ENCODE assay signal across 11 cellular contexts in genomic region chr14:45810152-45810872, GRCh38.
DNase-seq lines count a peak whose midpoint lies in the region; ATAC-seq and TF ChIP-seq lines count a peak whose summit lies in the region.
"Had no signal": no experiment of that assay in that cellular context is flagged by ENCODE, and none has a peak within 500 bp of the region (broad histone marks: within the 10 kb centered on the region; RNA-seq: fewer than 3 reads in every experiment).

No MANE protein-coding gene starts in this region.

- no peak overlapping the region for H2BK15ac ChIP-seq in mesendoderm (replicated peaks; ENCODE audit: low read depth)

- no peak overlapping the region for H3K23ac ChIP-seq in mesendoderm (ENCODE audit: low read length)

- no peak overlapping the region for H2BK5ac ChIP-seq in mesendoderm (ENCODE audit: low read length)

- H3K4ac ChIP-seq in mesendoderm (ENCODE audit: low read depth, low read length) = no peak overlapping the region

- H3K4me3 ChIP-seq in HFF-Myc (replicated peaks; ENCODE audit: low read depth, low read length) = no peak overlapping the region
- H3K4me3 ChIP-seq in mesendoderm (ENCODE audit: low read length) = no peak overlapping the region
- H3K4me3 ChIP-seq: right lobe of liver had no signal

- DNase-seq in DMS79 treated with DMSO at 0.1 percent for 48 hours (lab: John Stamatoyannopoulos, UW) = peak; percentile 76
- no peak for DNase-seq in HFF-Myc (ENCODE audit: extremely low read depth, low read depth)
- peak; percentile 40 for DNase-seq in mesendoderm
- no peak for DNase-seq in NCI-H128 (lab: John Stamatoyannopoulos, UW; ENCODE audit: unreplicated experiment)
- DNase-seq in DMS 273 (lab: John Stamatoyannopoulos, UW; ENCODE audit: unreplicated experiment) = no peak
- no peak for DNase-seq in DMS114 treated with DMSO at 0.1 percent for 48 hours (lab: John Stamatoyannopoulos, UW; ENCODE audit: unreplicated experiment)
- DNase-seq: NCI-H2081 treated with DMSO at 0.1 percent for 48 hours, right lobe of liver, T-cell had no signal

- no CpG with 5 or more reads among the region's 3 CpGs for WGBS in mesendoderm (ENCODE audit: extremely low coverage, insufficient coverage, low lambda C conversion rate)

- H3K18ac ChIP-seq in mesendoderm (ENCODE audit: low read length) = no peak overlapping the region

- no peak overlapping the region for H3K56ac ChIP-seq in mesendoderm (ENCODE audit: low read length)

- H3K27ac ChIP-seq in VCaP (peak overlapping the region; percentile 82), mesendoderm (ENCODE audit: low read depth, low read length) (no peak overlapping the region)
- H3K27ac ChIP-seq: right lobe of liver had no signal

- H2BK120ac ChIP-seq in mesendoderm (ENCODE audit: low read depth, low read length) = no peak overlapping the region

- no peak for ATAC-seq in HG02642 (IDR thresholded peaks at IDR 0.05; ENCODE audit: poor library complexity, unreplicated experiment)
- ATAC-seq: right lobe of liver, T-cell had no signal

- H3K4me1 ChIP-seq in mesendoderm (ENCODE audit: control insufficient read depth, low read depth, low read length) = no peaks in the 10 kb centered on the region
- H3K4me1 ChIP-seq: right lobe of liver had no signal

- H3K79me1 ChIP-seq in mesendoderm (ENCODE audit: low read length) = no peaks in the 10 kb centered on the region

- H3K36me3 ChIP-seq in mesendoderm (ENCODE audit: control insufficient read depth, insufficient read depth, low read length) = no peaks in the 10 kb centered on the region
- H3K36me3 ChIP-seq: right lobe of liver had no signal

- TF ChIP-seq CTCF in HFF-Myc (IDR thresholded peaks at IDR 0.05; ENCODE audit: low read depth, low read length, missing control alignments) (peak; percentile 13), VCaP (conservative IDR thresholded peaks at IDR 0.05) (no peak; the same call in 1 of the 2 replicates)

- H3K9ac ChIP-seq in mesendoderm (ENCODE audit: low read length) = no peak overlapping the region

- H4K8ac ChIP-seq in mesendoderm (ENCODE audit: low read depth, low read length) = no peak overlapping the region

- H2AK5ac ChIP-seq in mesendoderm (ENCODE audit: low read length) = no peak overlapping the region

- no peak overlapping the region for H3K4me2 ChIP-seq in mesendoderm (ENCODE audit: low read length)

- H4K5ac ChIP-seq in mesendoderm (ENCODE audit: low read length) = no peak overlapping the region

- no peaks in the 10 kb centered on the region for H3K79me2 ChIP-seq in mesendoderm (ENCODE audit: control insufficient read depth, insufficient read depth, low read length)

- H3K27me3 ChIP-seq in mesendoderm (ENCODE audit: insufficient read depth, low read length, poor library complexity) = no peaks in the 10 kb centered on the region
- H3K27me3 ChIP-seq: right lobe of liver had no signal

Comparison
In these comparisons a context has a peak if more than half of its experiments do, and no peak if none do; other contexts are left out.
1. DNase-seq: peak in DMS79 treated with DMSO at 0.1 percent for 48 hours (single experiment) and mesendoderm (single experiment); none in HFF-Myc (single experiment), NCI-H128 (single experiment), DMS 273 (single experiment) and DMS114 treated with DMSO at 0.1 percent for 48 hours (single experiment).